In the genomic region with DNA sequence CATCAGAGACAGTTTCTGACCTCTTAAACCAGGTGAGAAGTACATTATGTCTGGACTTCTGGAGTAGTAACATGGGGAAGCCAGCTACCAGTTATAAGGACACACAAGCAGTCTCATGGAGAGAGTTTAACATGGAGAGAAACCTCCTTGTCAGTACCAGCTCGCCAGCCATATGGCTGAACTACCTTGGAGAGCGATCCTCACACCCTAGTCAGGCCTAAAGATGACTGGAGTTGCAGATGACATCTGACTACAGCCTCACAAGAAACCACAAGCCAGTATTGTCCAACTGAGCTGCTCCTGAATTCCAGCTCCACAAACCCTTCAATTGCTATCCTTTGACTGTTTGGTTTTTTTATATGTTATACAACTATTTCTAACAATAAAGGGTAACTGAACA, we compare ENCODE assay signal across 25 cellular contexts. TPM values are rescaled to one million over a fixed set of nuclear protein-coding genes. Genes with fewer than 3 reads are reported as not detected.
DNase-seq lines count a peak whose midpoint lies in the region; ATAC-seq and TF ChIP-seq lines count a peak whose summit lies in the region.
"Had no signal": no experiment of that assay in that cellular context is flagged by ENCODE, and none has a peak within 500 bp of the region (broad histone marks: within the 10 kb centered on the region; RNA-seq: fewer than 3 reads in every experiment).

No MANE protein-coding gene starts in this region.

- no peak for ATAC-seq in lower lobe of right lung
- ATAC-seq: activated T-cell treated with anti-CD3 and anti-CD28 coated beads, Interleukin-2, amount 50 U/mL, for 4 hours; naive thymus-derived CD8-positive, alpha-beta T cell; Right ventricle myocardium inferior had no signal

- H3K27ac Mint-ChIP-seq in activated T-cell treated with anti-CD3 and anti-CD28 coated beads, Interleukin-2, amount 50 U/mL, for 24 hours: no peak overlapping the region
- H3K27ac Mint-ChIP-seq: activated CD4-positive, alpha-beta memory T cell treated with anti-CD3 and anti-CD28 coated beads for 36 hours; activated naive CD8-positive, alpha-beta T cell treated with anti-CD3 and anti-CD28 coated beads, Interleukin-2, amount 10 ng/mL, durations not matched to agents 7 days and 5 days; immature natural killer cell; naive thymus-derived CD8-positive, alpha-beta T cell had no signal

- no peak overlapping the region for H3K4me3 Mint-ChIP-seq in activated T-cell treated with anti-CD3 and anti-CD28 coated beads, Interleukin-2, amount 50 U/mL, for 24 hours
- H3K4me3 Mint-ChIP-seq: activated CD4-positive, alpha-beta memory T cell treated with anti-CD3 and anti-CD28 coated beads for 36 hours; activated naive CD8-positive, alpha-beta T cell treated with anti-CD3 and anti-CD28 coated beads, Interleukin-2, amount 10 ng/mL, durations not matched to agents 7 days and 5 days; activated T-cell treated with anti-CD3 and anti-CD28 coated beads, Interleukin-2, amount 50 U/mL, for 4 hours; immature natural killer cell; naive thymus-derived CD8-positive, alpha-beta T cell had no signal

- H3K4me3 ChIP-seq in HEK293 (ENCODE audit: low read depth, low read length): no peak overlapping the region
- no peak overlapping the region for H3K4me3 ChIP-seq in cardiac fibroblast (replicated peaks in 1 of 2; ENCODE audit: low read depth in 2 of 2, low read length in 2 of 2)
- no peak overlapping the region for H3K4me3 ChIP-seq in lower lobe of right lung
- H3K4me3 ChIP-seq: sigmoid colon, tibial artery had no signal

- H3K4me1 ChIP-seq in HEK293 (ENCODE audit: control insufficient read depth, insufficient read depth, low read length) (no peaks in the 10 kb centered on the region), lower lobe of right lung (no peaks in the 10 kb centered on the region)
- H3K4me1 ChIP-seq: parathyroid adenoma, sigmoid colon, tibial artery had no signal

- H3K27ac ChIP-seq in HEK293 (ENCODE audit: extremely low read depth, low read depth, low read length): no peak overlapping the region
- no peak overlapping the region for H3K27ac ChIP-seq in lower lobe of right lung
- H3K27ac ChIP-seq: parathyroid adenoma, sigmoid colon, tibial artery, VCaP had no signal

- intact Hi-C loops in lower lobe of right lung (cut with DNase I): no loop called here

- peak; percentile 1 for DNase-seq in RKO (ENCODE audit: low spot score)
- DNase-seq in cardiac fibroblast (ENCODE audit: low read depth in 2 of 2): peak; percentile 32 to 36
- DNase-seq in left kidney (ENCODE audit: low read depth, low spot score): peak; percentile 71
- DNase-seq in lower lobe of right lung: no peak
- no peak for DNase-seq in activated T-cell treated with anti-CD3 and anti-CD28 coated beads, Interleukin-2, amount 50 U/mL, for 48 hours
- no peak for DNase-seq in activated T-cell treated with anti-CD3 and anti-CD28 coated beads, Interleukin-2, amount 50 U/mL, for 24 hours
- no peak for DNase-seq in NCI-H748 treated with DMSO at 0.1 percent for 48 hours (lab: John Stamatoyannopoulos, UW)
- DNase-seq: activated CD4-positive, alpha-beta memory T cell treated with anti-CD3 and anti-CD28 coated beads for 36 hours; activated naive CD8-positive, alpha-beta T cell treated with anti-CD3 and anti-CD28 coated beads, Interleukin-2, amount 10 ng/mL, durations not matched to agents 7 days and 5 days; activated T-cell treated with anti-CD3 and anti-CD28 coated beads, Interleukin-2, amount 50 U/mL, for 4 hours; central memory CD4-positive, alpha-beta T cell; erythroblast; immature natural killer cell; naive thymus-derived CD8-positive, alpha-beta T cell; NCI-H1048; NCI-H2029; sigmoid colon; stimulated activated naive CD4-positive, alpha-beta T cell; T-helper 1 cell; tibial artery had no signal

- H3K36me3 ChIP-seq in HEK293 (ENCODE audit: control insufficient read depth in 2 of 2, insufficient read depth in 1 of 2, low read length in 2 of 2) (no peaks in the 10 kb centered on the region), lower lobe of right lung (no peaks in the 10 kb centered on the region)
- H3K36me3 ChIP-seq: sigmoid colon, tibial artery had no signal

- peaks cover 4% of the 10 kb centered on the region for H3K9me3 Mint-ChIP-seq in activated T-cell treated with anti-CD3 and anti-CD28 coated beads, Interleukin-2, amount 50 U/mL, for 24 hours

- H3K9me3 ChIP-seq in HEK293 (ENCODE audit: control insufficient read depth, insufficient read depth, low read depth, low read length): no peaks in the 10 kb centered on the region
- H3K9me3 ChIP-seq in lower lobe of right lung: no peaks in the 10 kb centered on the region
- H3K9me3 ChIP-seq: tibial artery had no signal

- no peaks in the 10 kb centered on the region for H3K4me1 Mint-ChIP-seq in activated T-cell treated with anti-CD3 and anti-CD28 coated beads, Interleukin-2, amount 50 U/mL, for 24 hours (ENCODE audit: low read depth)
- H3K4me1 Mint-ChIP-seq: activated naive CD8-positive, alpha-beta T cell treated with anti-CD3 and anti-CD28 coated beads, Interleukin-2, amount 10 ng/mL, durations not matched to agents 7 days and 5 days; immature natural killer cell; naive thymus-derived CD8-positive, alpha-beta T cell had no signal

- H3K27me3 ChIP-seq in lower lobe of right lung (ENCODE audit: low read depth): no peaks in the 10 kb centered on the region
- H3K27me3 ChIP-seq: sigmoid colon, tibial artery had no signal

- POLR2A ChIA-PET in HEK293 (lab: Yijun Ruan, JAX): no interaction called here

- CTCF ChIA-PET in HEK293 (lab: Yijun Ruan, JAX): interaction anchor here (0.6 to 0.7 kb wide), 2 partner anchors 9 to 255 kb away, joined by 3 read pairs; no protein-coding TSS in a partner anchor

- H3K36me3 Mint-ChIP-seq in activated T-cell treated with anti-CD3 and anti-CD28 coated beads, Interleukin-2, amount 50 U/mL, for 24 hours (ENCODE audit: low read depth): no peaks in the 10 kb centered on the region
- H3K36me3 Mint-ChIP-seq: activated CD4-positive, alpha-beta memory T cell treated with anti-CD3 and anti-CD28 coated beads for 36 hours; activated naive CD8-positive, alpha-beta T cell treated with anti-CD3 and anti-CD28 coated beads, Interleukin-2, amount 10 ng/mL, durations not matched to agents 7 days and 5 days; immature natural killer cell; naive thymus-derived CD8-positive, alpha-beta T cell had no signal

- TF ChIP-seq CTCF in HEK293 (tag by site-specific recombination; IDR thresholded peaks at IDR 0.05) (no peak), cardiac fibroblast (IDR thresholded peaks at IDR 0.05; ENCODE audit: low read depth, low read length) (no peak), lower lobe of right lung (IDR thresholded peaks at IDR 0.05) (no peak)

- H3K27me3 Mint-ChIP-seq in activated T-cell treated with anti-CD3 and anti-CD28 coated beads, Interleukin-2, amount 50 U/mL, for 24 hours: no peaks in the 10 kb centered on the region
- H3K27me3 Mint-ChIP-seq: activated CD4-positive, alpha-beta memory T cell treated with anti-CD3 and anti-CD28 coated beads for 36 hours; activated naive CD8-positive, alpha-beta T cell treated with anti-CD3 and anti-CD28 coated beads, Interleukin-2, amount 10 ng/mL, durations not matched to agents 7 days and 5 days; naive thymus-derived CD8-positive, alpha-beta T cell had no signal

TF ChIP-seq in HEK293, 187 proteins besides CTCF, POLR2A, EP300 and RAD21:
- TF ChIP-seq, protein P1, sequence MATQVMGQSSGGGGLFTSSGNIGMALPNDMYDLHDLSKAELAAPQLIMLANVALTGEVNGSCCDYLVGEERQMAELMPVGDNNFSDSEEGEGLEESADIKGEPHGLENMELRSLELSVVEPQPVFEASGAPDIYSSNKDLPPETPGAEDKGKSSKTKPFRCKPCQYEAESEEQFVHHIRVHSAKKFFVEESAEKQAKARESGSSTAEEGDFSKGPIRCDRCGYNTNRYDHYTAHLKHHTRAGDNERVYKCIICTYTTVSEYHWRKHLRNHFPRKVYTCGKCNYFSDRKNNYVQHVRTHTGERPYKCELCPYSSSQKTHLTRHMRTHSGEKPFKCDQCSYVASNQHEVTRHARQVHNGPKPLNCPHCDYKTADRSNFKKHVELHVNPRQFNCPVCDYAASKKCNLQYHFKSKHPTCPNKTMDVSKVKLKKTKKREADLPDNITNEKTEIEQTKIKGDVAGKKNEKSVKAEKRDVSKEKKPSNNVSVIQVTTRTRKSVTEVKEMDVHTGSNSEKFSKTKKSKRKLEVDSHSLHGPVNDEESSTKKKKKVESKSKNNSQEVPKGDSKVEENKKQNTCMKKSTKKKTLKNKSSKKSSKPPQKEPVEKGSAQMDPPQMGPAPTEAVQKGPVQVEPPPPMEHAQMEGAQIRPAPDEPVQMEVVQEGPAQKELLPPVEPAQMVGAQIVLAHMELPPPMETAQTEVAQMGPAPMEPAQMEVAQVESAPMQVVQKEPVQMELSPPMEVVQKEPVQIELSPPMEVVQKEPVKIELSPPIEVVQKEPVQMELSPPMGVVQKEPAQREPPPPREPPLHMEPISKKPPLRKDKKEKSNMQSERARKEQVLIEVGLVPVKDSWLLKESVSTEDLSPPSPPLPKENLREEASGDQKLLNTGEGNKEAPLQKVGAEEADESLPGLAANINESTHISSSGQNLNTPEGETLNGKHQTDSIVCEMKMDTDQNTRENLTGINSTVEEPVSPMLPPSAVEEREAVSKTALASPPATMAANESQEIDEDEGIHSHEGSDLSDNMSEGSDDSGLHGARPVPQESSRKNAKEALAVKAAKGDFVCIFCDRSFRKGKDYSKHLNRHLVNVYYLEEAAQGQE (tag by site-specific recombination; IDR thresholded peaks at IDR 0.05): peak; percentile 88
- no peak for TF ChIP-seq ZSCAN16 (tag by site-specific recombination; IDR thresholded peaks at IDR 0.05)
- TF ChIP-seq, protein P2, sequence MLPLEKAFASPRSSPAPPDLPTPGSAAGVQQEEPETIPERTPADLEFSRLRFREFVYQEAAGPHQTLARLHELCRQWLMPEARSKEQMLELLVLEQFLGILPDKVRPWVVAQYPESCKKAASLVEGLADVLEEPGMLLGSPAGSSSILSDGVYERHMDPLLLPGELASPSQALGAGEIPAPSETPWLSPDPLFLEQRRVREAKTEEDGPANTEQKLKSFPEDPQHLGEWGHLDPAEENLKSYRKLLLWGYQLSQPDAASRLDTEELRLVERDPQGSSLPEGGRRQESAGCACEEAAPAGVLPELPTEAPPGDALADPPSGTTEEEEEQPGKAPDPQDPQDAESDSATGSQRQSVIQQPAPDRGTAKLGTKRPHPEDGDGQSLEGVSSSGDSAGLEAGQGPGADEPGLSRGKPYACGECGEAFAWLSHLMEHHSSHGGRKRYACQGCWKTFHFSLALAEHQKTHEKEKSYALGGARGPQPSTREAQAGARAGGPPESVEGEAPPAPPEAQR (tag by site-specific recombination; IDR thresholded peaks at IDR 0.05): no peak

RNA-seq across cellular contexts. Expression of gene PDHA2, which starts 49.8 kb away (rescaled TPM):
- not detected for total RNA-seq in lower lobe of right lung
- total RNA-seq: activated CD4-positive, alpha-beta memory T cell treated with anti-CD3 and anti-CD28 coated beads for 36 hours; activated naive CD8-positive, alpha-beta T cell treated with anti-CD3 and anti-CD28 coated beads, Interleukin-2, amount 10 ng/mL, durations not matched to agents 7 days and 5 days; activated T-cell treated with anti-CD3 and anti-CD28 coated beads, Interleukin-2, amount 50 U/mL, for 4 hours; lung microvascular endothelial cell; naive thymus-derived CD8-positive, alpha-beta T cell; Right ventricle myocardium inferior; sigmoid colon had no signal

Comparison
In these comparisons a context has a peak if more than half of its experiments do, and no peak if none do; other contexts are left out.
1. DNase-seq: peak in RKO (single experiment), cardiac fibroblast (2 of 2) and left kidney (single experiment); none in lower lobe of right lung (single experiment), activated T-cell treated with anti-CD3 and anti-CD28 coated beads, Interleukin-2, amount 50 U/mL, for 48 hours (0 of 2), activated T-cell treated with anti-CD3 and anti-CD28 coated beads, Interleukin-2, amount 50 U/mL, for 24 hours (single experiment) and NCI-H748 treated with DMSO at 0.1 percent for 48 hours (single experiment).